25 cellular contexts compared by ENCODE assay signal in genomic region chr10:83289373-83289772, GRCh38.
"Had no signal": no experiment of that assay in that cellular context is flagged by ENCODE, and none has a peak within 500 bp of the region (broad histone marks: within the 10 kb centered on the region; RNA-seq: fewer than 3 reads in every experiment).

No MANE protein-coding gene starts in this region.

- H3K9me3 ChIP-seq: Peyer's patch, SJCRH30 had no signal

- ATAC-seq: activated T-cell treated with anti-CD3 and anti-CD28 coated beads, Interleukin-2, amount 50 U/mL, for 4 hours; T-helper 17 cell had no signal

- DNase-seq: activated B cell treated with CpG ODN at 0.5 μM for 24 hours; activated CD4-positive, alpha-beta memory T cell treated with anti-CD3 and anti-CD28 coated beads for 36 hours; activated CD4-positive, alpha-beta T cell treated with anti-CD3 and anti-CD28 coated beads for 1 hour; activated CD4-positive, alpha-beta T cell treated with anti-CD3 and anti-CD28 coated beads, Interleukin-2, amount 10 ng/mL, durations not matched to agents 24 days and 14 days; activated CD8-positive, alpha-beta memory T cell treated with anti-CD3 and anti-CD28 coated beads for 24 hours; activated effector memory CD4-positive, alpha-beta T cell treated with anti-CD3 and anti-CD28 coated beads, Interleukin-2, amount 50 U/mL, for 16 hours; activated naive CD4-positive, alpha-beta T cell treated with Interleukin-2 at 50 U/mL for 16 hours; activated T-cell treated with anti-CD3 and anti-CD28 coated beads, Interleukin-2, amount 50 U/mL, for 4 hours; amygdala; Kasumi-1; KBM-7; NCI-H1105 treated with DMSO at 0.1 percent for 48 hours; NCI-H1436 treated with DMSO at 0.1 percent for 48 hours; NCI-H187; NCI-H2081 treated with DMSO at 0.1 percent for 48 hours; NCI-H345; NCI-H510A; NCI-H526 treated with DMSO at 0.1 percent for 48 hours; OCI-M1; Peyer's patch; Right ventricle myocardium superior; SJCRH30; T-helper 17 cell; T-helper 9 cell had no signal

- H3K27ac ChIP-seq: Peyer's patch, RWPE1, SJCRH30 had no signal

- H3K4me1 ChIP-seq: Peyer's patch, SJCRH30 had no signal

- H3K36me3 ChIP-seq: Peyer's patch, SJCRH30 had no signal

- H3K4me3 ChIP-seq: Peyer's patch, SJCRH30 had no signal

- H3K27me3 ChIP-seq: Peyer's patch, SJCRH30 had no signal
